23 cellular contexts compared by ENCODE assay signal in the genomic region with DNA sequence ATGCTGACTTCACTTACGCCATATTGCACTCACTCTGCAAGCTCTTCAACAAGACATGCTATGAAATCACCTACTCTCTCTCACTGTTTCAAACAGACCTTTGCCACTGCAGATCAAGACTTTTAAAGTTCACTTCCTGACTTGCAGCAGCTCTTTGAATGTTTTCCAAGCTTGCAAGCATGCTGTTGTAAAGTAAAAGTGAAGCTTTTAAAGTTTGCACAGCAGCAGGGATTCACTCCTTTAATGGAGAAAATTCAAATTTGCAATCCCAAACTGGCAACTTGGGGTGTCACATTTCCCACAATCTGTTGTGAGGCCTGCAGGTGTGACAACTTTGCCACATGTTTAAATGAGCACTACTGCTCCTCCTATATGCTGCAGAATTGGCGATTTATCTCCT.
"Had no signal": no experiment of that assay in that cellular context is flagged by ENCODE, and none has a peak within 500 bp of the region (broad histone marks: within the 10 kb centered on the region; RNA-seq: fewer than 3 reads in every experiment).

No MANE protein-coding gene starts in this region.

- H3K36me3 ChIP-seq: esophagus squamous epithelium, gastroesophageal sphincter, heart left ventricle, left ventricle myocardium inferior, right lobe of liver, stomach, suprapubic skin, tibial nerve, WERI-Rb-1 had no signal

- H3K4me3 ChIP-seq: coronary artery, esophagus squamous epithelium, gastroesophageal sphincter, heart left ventricle, left ventricle myocardium inferior, right lobe of liver, skin epidermis, stomach, suprapubic skin, tibial nerve had no signal

- H3K4me1 ChIP-seq: gastroesophageal sphincter, heart left ventricle, left ventricle myocardium inferior, parathyroid adenoma, right lobe of liver, stomach, suprapubic skin, tibial nerve had no signal

- H3K27me3 ChIP-seq: esophagus squamous epithelium, gastroesophageal sphincter, heart left ventricle, right lobe of liver, stomach, suprapubic skin, tibial nerve had no signal

- H3K27ac ChIP-seq: coronary artery, esophagus squamous epithelium, gastroesophageal sphincter, heart left ventricle, left ventricle myocardium inferior, parathyroid adenoma, right lobe of liver, skin epidermis, stomach, suprapubic skin, tibial nerve, WERI-Rb-1 had no signal

- H3K9me3 ChIP-seq: esophagus squamous epithelium, gastroesophageal sphincter, heart left ventricle, left ventricle myocardium inferior, right lobe of liver, stomach, suprapubic skin, tibial nerve had no signal

- H3K9ac ChIP-seq: parathyroid adenoma had no signal

- DNase-seq: activated CD4-positive, alpha-beta T cell treated with anti-CD3 and anti-CD28 coated beads for 1 hour; activated naive CD4-positive, alpha-beta T cell; activated naive CD8-positive, alpha-beta T cell treated with anti-CD3 and anti-CD28 coated beads, Interleukin-2, amount 10 ng/mL, durations not matched to agents 7 days and 5 days; activated T-cell treated with anti-CD3 and anti-CD28 coated beads, Interleukin-2, amount 50 U/mL, for 24 hours; amygdala; esophagus squamous epithelium; heart left ventricle; kidney glomerular epithelial cell; left ventricle myocardium inferior; nucleus accumbens; right lobe of liver; stomach; T-cell; WERI-Rb-1 had no signal

- FAIRE-seq: bronchial epithelial cell had no signal

- ATAC-seq: activated T-helper 17 cell treated with anti-CD3 and anti-CD28 coated beads, Interleukin-2, amount 50 U/mL, for 72 hours; gastroesophageal sphincter; heart left ventricle; right lobe of liver; stimulated activated memory B cell treated with anti-CD40 and anti-IgM and Interleukin-4, amounts not matched to agents 10 μg/mL and 1 μg/mL and 100 μg/mL, for 72 hours; T-cell had no signal
